Comparison of ENCODE assay signal across 8 cellular contexts in the genomic region with DNA sequence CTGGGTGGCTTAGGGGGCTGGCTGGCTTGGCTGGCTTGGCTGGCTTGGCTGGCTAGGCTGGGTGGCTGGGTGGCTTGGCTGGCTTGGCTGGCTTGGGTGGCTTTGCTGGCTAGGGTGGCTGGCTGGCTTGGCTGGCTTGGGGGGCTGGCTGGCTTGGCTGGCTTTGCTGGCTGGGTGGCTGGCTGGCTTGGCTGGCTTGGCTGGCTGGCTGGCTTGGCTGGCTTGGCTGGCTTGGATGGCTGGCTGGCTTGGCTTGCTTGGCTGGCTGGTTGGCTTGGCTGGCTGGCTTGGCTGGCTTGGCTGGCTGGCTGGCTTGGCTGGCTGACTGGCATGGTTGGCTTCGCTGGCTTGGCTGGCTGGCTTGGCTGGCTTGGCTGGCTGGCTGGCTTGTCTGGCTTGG.
DNase-seq lines count a peak whose midpoint lies in the region; ATAC-seq and TF ChIP-seq lines count a peak whose summit lies in the region.
"Not testable (repeated sequence)": the region's sequence is repeated elsewhere in the genome, so short reads cannot be mapped to it uniquely, and the experiment has no call there.

No MANE protein-coding gene starts in this region.

- intact Hi-C loops in CD8-positive, alpha-beta T cell (cut with DNase I, micrococcal nuclease); left ventricle myocardium superior (cut with micrococcal nuclease); mucosa of descending colon (cut with DNase I, micrococcal nuclease); psoas muscle (cut with DNase I): not testable (repeated sequence)

- H3K27ac ChIP-seq in CD8-positive, alpha-beta T cell (ENCODE audit: low read depth, low read length); psoas muscle; upper lobe of left lung: not testable (repeated sequence)

- not testable (repeated sequence) for H3K36me3 ChIP-seq in CD8-positive, alpha-beta T cell (ENCODE audit: insufficient read depth, low read length); mucosa of descending colon (ENCODE audit: low read depth); psoas muscle (ENCODE audit: insufficient read depth in 1 of 2, low read depth in 1 of 2); upper lobe of left lung

- not testable (repeated sequence) for H3K4me1 ChIP-seq in CD8-positive, alpha-beta T cell (ENCODE audit: insufficient read depth, low read length); mucosa of descending colon (ENCODE audit: low read depth); psoas muscle; upper lobe of left lung

- 57 to 80% (median 60%) methylated on average over 1 of the region's 1 CpG for WGBS in psoas muscle, 3 donors
- 83% methylated on average over 1 of the region's 1 CpG; no CpG with 5 or more reads in 1 of the 2 donors for WGBS in upper lobe of left lung, 2 donors

- TF ChIP-seq EP300 in upper lobe of left lung (IDR thresholded peaks at IDR 0.05): not testable (repeated sequence)

- POLR2A ChIA-PET in CD8-positive, alpha-beta T cell (lab: Charles Lee): not testable (repeated sequence)

- not testable (repeated sequence) for TF ChIP-seq CTCF in CD8-positive, alpha-beta T cell (IDR thresholded peaks at IDR 0.05); mucosa of descending colon (IDR thresholded peaks at IDR 0.05); psoas muscle (IDR thresholded peaks at IDR 0.05); upper lobe of left lung (IDR thresholded peaks at IDR 0.05)

- H3K4me3 Mint-ChIP-seq in CD8-positive, alpha-beta T cell: not testable (repeated sequence)

- H3K27ac Mint-ChIP-seq in CD8-positive, alpha-beta T cell: not testable (repeated sequence)

- CTCF ChIA-PET in CD8-positive, alpha-beta T cell (lab: Charles Lee): not testable (repeated sequence)

- not testable (repeated sequence) for H3K9me3 Mint-ChIP-seq in CD8-positive, alpha-beta T cell

- H3K4me1 Mint-ChIP-seq in CD8-positive, alpha-beta T cell (ENCODE audit: low read depth): not testable (repeated sequence)

- TF ChIP-seq POLR2A in upper lobe of left lung (IDR thresholded peaks at IDR 0.05): not testable (repeated sequence)

- not testable (repeated sequence) for H3K4me3 ChIP-seq in CD8-positive, alpha-beta T cell (ENCODE audit: low read depth, low read length); mucosa of descending colon; psoas muscle; upper lobe of left lung

- not testable (repeated sequence) for H3K27me3 Mint-ChIP-seq in CD8-positive, alpha-beta T cell (ENCODE audit: low read depth)

- H3K27me3 ChIP-seq in CD8-positive, alpha-beta T cell (ENCODE audit: insufficient read depth, low read length); psoas muscle (ENCODE audit: insufficient read depth in 3 of 3, low read length in 2 of 3); upper lobe of left lung: not testable (repeated sequence)

- not testable (repeated sequence) for ATAC-seq in CD8-positive, alpha-beta T cell; left ventricle myocardium superior; mucosa of descending colon; psoas muscle
- ATAC-seq in upper lobe of left lung (ENCODE audit: low FRiP score in 2 of 2): peak in 1 of 2 donors; percentile 3

- H3K36me3 Mint-ChIP-seq in CD8-positive, alpha-beta T cell: not testable (repeated sequence)

- H3K9me3 ChIP-seq in CD8-positive, alpha-beta T cell (ENCODE audit: low read length); mucosa of descending colon; psoas muscle; upper lobe of left lung: not testable (repeated sequence)

- peak in 4 of 7 experiments; percentile 10 to 53 (median 19) for DNase-seq in CD8-positive, alpha-beta T cell
- peak; percentile 2 for DNase-seq in activated CD4-positive, alpha-beta T cell treated with anti-CD3 and anti-CD28 coated beads for 4 hours
- peak; percentile 7 for DNase-seq in activated T-helper 1 cell treated with Interleukin-2 at 50 U/mL for 16 hours (ENCODE audit: low read depth)
- peak; percentile 8 for DNase-seq in effector CD4-positive, alpha-beta T cell
- DNase-seq in left ventricle myocardium superior: peak; percentile 63
- DNase-seq in mucosa of descending colon: peak in 2 of 3 donors; percentile 35 to 80
- peak; percentile 24 to 76 for DNase-seq in psoas muscle
- peak; percentile 19 to 94 for DNase-seq in upper lobe of left lung

Comparison
In these comparisons a context has a peak if more than half of its experiments do, and no peak if none do; other contexts are left out.
1. DNase-seq: peak in every context shown above with its lines; median percentile 63 in left ventricle myocardium superior; 58 in mucosa of descending colon; 56 in upper lobe of left lung; 50 in psoas muscle; 19 in CD8-positive, alpha-beta T cell; 8 in effector CD4-positive, alpha-beta T cell; 7 in activated T-helper 1 cell treated with Interleukin-2 at 50 U/mL for 16 hours; 2 in activated CD4-positive, alpha-beta T cell treated with anti-CD3 and anti-CD28 coated beads for 4 hours.